2 cellular contexts compared by ENCODE assay signal in genomic region chr20:57586370-57586793, GRCh38.
TF ChIP-seq lines count a peak whose summit lies in the region.

No MANE protein-coding gene starts in this region.

TF ChIP-seq in GM23338, 12 proteins besides CTCF, POLR2A, EP300 and RAD21:
- TF ChIP-seq POLR2AphosphoS5 (IDR thresholded peaks at IDR 0.05; ENCODE audit: low read depth) (no peak), CREB1 (CRISPR knock-in tag; IDR thresholded peaks at IDR 0.05; ENCODE audit: low read depth) (no peak), EZH2phosphoT487 (IDR thresholded peaks at IDR 0.05; ENCODE audit: unreplicated experiment) (no peak), STAT1 (IDR thresholded peaks at IDR 0.05; ENCODE audit: unreplicated experiment) (no peak), JUNB (IDR thresholded peaks at IDR 0.05; ENCODE audit: unreplicated experiment) (no peak), ZNF114 (CRISPR knock-in tag; IDR thresholded peaks at IDR 0.05) (no peak), ZNF331 (CRISPR knock-in tag; IDR thresholded peaks at IDR 0.05; ENCODE audit: low read depth) (no peak), NANOG (IDR thresholded peaks at IDR 0.05; ENCODE audit: borderline replicate concordance) (no peak), EZH2 (IDR thresholded peaks at IDR 0.05; ENCODE audit: low read depth, unreplicated experiment) (no peak)
- TF ChIP-seq, protein P1, sequence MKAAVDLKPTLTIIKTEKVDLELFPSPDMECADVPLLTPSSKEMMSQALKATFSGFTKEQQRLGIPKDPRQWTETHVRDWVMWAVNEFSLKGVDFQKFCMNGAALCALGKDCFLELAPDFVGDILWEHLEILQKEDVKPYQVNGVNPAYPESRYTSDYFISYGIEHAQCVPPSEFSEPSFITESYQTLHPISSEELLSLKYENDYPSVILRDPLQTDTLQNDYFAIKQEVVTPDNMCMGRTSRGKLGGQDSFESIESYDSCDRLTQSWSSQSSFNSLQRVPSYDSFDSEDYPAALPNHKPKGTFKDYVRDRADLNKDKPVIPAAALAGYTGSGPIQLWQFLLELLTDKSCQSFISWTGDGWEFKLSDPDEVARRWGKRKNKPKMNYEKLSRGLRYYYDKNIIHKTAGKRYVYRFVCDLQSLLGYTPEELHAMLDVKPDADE (IDR thresholded peaks at IDR 0.05), result no peak
- TF ChIP-seq, protein P2, sequence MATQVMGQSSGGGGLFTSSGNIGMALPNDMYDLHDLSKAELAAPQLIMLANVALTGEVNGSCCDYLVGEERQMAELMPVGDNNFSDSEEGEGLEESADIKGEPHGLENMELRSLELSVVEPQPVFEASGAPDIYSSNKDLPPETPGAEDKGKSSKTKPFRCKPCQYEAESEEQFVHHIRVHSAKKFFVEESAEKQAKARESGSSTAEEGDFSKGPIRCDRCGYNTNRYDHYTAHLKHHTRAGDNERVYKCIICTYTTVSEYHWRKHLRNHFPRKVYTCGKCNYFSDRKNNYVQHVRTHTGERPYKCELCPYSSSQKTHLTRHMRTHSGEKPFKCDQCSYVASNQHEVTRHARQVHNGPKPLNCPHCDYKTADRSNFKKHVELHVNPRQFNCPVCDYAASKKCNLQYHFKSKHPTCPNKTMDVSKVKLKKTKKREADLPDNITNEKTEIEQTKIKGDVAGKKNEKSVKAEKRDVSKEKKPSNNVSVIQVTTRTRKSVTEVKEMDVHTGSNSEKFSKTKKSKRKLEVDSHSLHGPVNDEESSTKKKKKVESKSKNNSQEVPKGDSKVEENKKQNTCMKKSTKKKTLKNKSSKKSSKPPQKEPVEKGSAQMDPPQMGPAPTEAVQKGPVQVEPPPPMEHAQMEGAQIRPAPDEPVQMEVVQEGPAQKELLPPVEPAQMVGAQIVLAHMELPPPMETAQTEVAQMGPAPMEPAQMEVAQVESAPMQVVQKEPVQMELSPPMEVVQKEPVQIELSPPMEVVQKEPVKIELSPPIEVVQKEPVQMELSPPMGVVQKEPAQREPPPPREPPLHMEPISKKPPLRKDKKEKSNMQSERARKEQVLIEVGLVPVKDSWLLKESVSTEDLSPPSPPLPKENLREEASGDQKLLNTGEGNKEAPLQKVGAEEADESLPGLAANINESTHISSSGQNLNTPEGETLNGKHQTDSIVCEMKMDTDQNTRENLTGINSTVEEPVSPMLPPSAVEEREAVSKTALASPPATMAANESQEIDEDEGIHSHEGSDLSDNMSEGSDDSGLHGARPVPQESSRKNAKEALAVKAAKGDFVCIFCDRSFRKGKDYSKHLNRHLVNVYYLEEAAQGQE (IDR thresholded peaks at IDR 0.05; ENCODE audit: unreplicated experiment), result no peak
- TF ChIP-seq, protein P3, sequence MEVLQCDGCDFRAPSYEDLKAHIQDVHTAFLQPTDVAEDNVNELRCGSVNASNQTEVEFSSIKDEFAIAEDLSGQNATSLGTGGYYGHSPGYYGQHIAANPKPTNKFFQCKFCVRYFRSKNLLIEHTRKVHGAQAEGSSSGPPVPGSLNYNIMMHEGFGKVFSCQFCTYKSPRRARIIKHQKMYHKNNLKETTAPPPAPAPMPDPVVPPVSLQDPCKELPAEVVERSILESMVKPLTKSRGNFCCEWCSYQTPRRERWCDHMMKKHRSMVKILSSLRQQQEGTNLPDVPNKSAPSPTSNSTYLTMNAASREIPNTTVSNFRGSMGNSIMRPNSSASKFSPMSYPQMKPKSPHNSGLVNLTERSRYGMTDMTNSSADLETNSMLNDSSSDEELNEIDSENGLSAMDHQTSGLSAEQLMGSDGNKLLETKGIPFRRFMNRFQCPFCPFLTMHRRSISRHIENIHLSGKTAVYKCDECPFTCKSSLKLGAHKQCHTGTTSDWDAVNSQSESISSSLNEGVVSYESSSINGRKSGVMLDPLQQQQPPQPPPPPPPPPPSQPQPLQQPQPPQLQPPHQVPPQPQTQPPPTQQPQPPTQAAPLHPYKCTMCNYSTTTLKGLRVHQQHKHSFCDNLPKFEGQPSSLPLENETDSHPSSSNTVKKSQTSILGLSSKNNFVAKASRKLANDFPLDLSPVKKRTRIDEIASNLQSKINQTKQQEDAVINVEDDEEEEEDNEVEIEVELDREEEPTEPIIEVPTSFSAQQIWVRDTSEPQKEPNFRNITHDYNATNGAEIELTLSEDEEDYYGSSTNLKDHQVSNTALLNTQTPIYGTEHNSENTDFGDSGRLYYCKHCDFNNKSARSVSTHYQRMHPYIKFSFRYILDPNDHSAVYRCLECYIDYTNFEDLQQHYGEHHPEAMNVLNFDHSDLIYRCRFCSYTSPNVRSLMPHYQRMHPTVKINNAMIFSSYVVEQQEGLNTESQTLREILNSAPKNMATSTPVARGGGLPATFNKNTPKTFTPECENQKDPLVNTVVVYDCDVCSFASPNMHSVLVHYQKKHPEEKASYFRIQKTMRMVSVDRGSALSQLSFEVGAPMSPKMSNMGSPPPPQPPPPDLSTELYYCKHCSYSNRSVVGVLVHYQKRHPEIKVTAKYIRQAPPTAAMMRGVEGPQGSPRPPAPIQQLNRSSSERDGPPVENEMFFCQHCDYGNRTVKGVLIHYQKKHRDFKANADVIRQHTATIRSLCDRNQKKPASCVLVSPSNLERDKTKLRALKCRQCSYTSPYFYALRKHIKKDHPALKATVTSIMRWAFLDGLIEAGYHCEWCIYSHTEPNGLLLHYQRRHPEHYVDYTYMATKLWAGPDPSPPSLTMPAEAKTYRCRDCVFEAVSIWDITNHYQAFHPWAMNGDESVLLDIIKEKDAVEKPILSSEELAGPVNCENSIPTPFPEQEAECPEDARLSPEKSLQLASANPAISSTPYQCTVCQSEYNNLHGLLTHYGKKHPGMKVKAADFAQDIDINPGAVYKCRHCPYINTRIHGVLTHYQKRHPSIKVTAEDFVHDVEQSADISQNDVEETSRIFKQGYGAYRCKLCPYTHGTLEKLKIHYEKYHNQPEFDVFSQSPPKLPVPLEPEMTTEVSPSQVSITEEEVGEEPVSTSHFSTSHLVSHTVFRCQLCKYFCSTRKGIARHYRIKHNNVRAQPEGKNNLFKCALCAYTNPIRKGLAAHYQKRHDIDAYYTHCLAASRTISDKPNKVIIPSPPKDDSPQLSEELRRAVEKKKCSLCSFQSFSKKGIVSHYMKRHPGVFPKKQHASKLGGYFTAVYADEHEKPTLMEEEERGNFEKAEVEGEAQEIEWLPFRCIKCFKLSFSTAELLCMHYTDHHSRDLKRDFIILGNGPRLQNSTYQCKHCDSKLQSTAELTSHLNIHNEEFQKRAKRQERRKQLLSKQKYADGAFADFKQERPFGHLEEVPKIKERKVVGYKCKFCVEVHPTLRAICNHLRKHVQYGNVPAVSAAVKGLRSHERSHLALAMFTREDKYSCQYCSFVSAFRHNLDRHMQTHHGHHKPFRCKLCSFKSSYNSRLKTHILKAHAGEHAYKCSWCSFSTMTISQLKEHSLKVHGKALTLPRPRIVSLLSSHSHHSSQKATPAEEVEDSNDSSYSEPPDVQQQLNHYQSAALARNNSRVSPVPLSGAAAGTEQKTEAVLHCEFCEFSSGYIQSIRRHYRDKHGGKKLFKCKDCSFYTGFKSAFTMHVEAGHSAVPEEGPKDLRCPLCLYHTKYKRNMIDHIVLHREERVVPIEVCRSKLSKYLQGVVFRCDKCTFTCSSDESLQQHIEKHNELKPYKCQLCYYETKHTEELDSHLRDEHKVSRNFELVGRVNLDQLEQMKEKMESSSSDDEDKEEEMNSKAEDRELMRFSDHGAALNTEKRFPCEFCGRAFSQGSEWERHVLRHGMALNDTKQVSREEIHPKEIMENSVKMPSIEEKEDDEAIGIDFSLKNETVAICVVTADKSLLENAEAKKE (CRISPR knock-in tag; IDR thresholded peaks at IDR 0.05), result no peak

TF ChIP-seq in H1, 55 proteins besides CTCF, POLR2A, EP300 and RAD21:
- TF ChIP-seq TAF1 (IDR thresholded peaks at IDR 0.05; ENCODE audit: low read depth, low read length) (no peak), JUN (IDR thresholded peaks at IDR 0.05; ENCODE audit: low read depth, low read length) (no peak), BRCA1 (IDR thresholded peaks at IDR 0.05; ENCODE audit: low read depth, low read length) (no peak), YY1 (IDR thresholded peaks at IDR 0.05; ENCODE audit: low read depth, low read length) (no peak), CEBPB (IDR thresholded peaks at IDR 0.05; ENCODE audit: low read depth, low read length) (no peak), CBX5 (IDR thresholded peaks at IDR 0.05; ENCODE audit: low read depth, low read length) (no peak), SUZ12 (IDR thresholded peaks at IDR 0.05; ENCODE audit: low read length) (no peak)
- TF ChIP-seq, protein P4, sequence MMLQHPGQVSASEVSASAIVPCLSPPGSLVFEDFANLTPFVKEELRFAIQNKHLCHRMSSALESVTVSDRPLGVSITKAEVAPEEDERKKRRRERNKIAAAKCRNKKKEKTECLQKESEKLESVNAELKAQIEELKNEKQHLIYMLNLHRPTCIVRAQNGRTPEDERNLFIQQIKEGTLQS (IDR thresholded peaks at IDR 0.05; ENCODE audit: insufficient read depth, low read depth, low read length), result no peak
TF ChIP-seq in H1: peak in this region for 0.
